In the genomic region with DNA sequence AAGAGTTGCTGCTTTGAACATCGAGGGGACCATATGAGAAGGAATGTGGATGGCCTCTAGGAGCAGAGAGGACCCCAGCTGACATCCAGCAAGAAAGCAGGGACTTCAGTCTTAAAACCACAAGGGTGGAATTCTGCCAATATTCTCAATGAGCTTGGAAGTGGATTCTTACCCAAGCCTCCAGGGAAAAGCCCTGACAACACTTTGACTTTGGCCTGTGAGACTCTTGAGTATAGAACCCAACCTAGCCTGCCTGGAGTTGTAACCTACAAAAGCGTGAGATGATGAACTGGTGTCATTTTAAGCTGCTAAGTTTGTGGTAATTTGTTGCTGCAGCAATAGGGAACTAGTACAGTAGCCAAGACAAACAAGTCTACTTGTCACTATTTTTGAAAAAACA, we compare ENCODE assay signal across 21 cellular contexts.
DNase-seq lines count a peak whose midpoint lies in the region; ATAC-seq and TF ChIP-seq lines count a peak whose summit lies in the region.
"Had no signal": no experiment of that assay in that cellular context is flagged by ENCODE, and none has a peak within 500 bp of the region (broad histone marks: within the 10 kb centered on the region; RNA-seq: fewer than 3 reads in every experiment).

No MANE protein-coding gene starts in this region.

- H3K4me1 Mint-ChIP-seq in MCF 10A (ENCODE audit: insufficient read depth, unreplicated experiment), result no peaks in the 10 kb centered on the region
- H3K4me1 Mint-ChIP-seq: central memory CD8-positive, alpha-beta T cell had no signal

- no peak overlapping the region for H3K27ac ChIP-seq in breast epithelium
- H3K27ac ChIP-seq: skin epidermis had no signal

- H3K27me3 Mint-ChIP-seq in MCF 10A (ENCODE audit: insufficient read depth, unreplicated experiment), result no peaks in the 10 kb centered on the region
- H3K27me3 Mint-ChIP-seq: activated CD4-positive, alpha-beta T cell treated with anti-CD3 and anti-CD28 coated beads for 36 hours; central memory CD8-positive, alpha-beta T cell; type B pancreatic cell had no signal

- no peaks in the 10 kb centered on the region for H3K36me3 ChIP-seq in breast epithelium

- no peak overlapping the region for H3K4me3 Mint-ChIP-seq in MCF 10A (ENCODE audit: unreplicated experiment)
- H3K4me3 Mint-ChIP-seq: activated CD4-positive, alpha-beta T cell treated with anti-CD3 and anti-CD28 coated beads for 36 hours; central memory CD8-positive, alpha-beta T cell; endodermal cell; stimulated activated effector memory CD8-positive, alpha-beta T cell treated with anti-CD3 and anti-CD28 coated beads, Interleukin-12 subunit alpha, Interleukin-12 subunit beta, amount 100 ng/mL, for 72 hours; T-helper 2 cell treated with Interferon-gamma antibody and Interleukin-4, amounts not matched to agents 5 μg/mL and 100 μg/mL, for 36 hours; type B pancreatic cell had no signal

- DNase-seq in MCF 10A (ENCODE audit: unreplicated experiment) (peak; percentile 29), breast epithelium (ENCODE audit: low spot score in 2 of 2) (no peak), RPMI7951 (ENCODE audit: low read depth) (peak; percentile 73), fibroblast of pulmonary artery (ENCODE audit: low read depth) (peak; percentile 45), skeletal muscle cell (ENCODE audit: low read depth) (peak; percentile 54)
- no peak for DNase-seq in stimulated activated naive CD4-positive, alpha-beta T cell (lab: John Stamatoyannopoulos, UW)
- DNase-seq: 8988T; activated CD4-positive, alpha-beta T cell treated with anti-CD3 and anti-CD28 coated beads for 36 hours; activated naive CD4-positive, alpha-beta T cell treated with anti-CD3 and anti-CD28 coated beads, Interleukin-2, amount 50 U/mL, for 16 hours; endodermal cell; glutamatergic neuron; H7; NCI-H2081; SHP77 treated with DMSO at 0.1 percent for 48 hours had no signal

- ATAC-seq in GM21423 (IDR thresholded peaks at IDR 0.05; ENCODE audit: unreplicated experiment) (no peak), GM18505 (IDR thresholded peaks at IDR 0.05; ENCODE audit: unreplicated experiment) (no peak)
- ATAC-seq: activated CD4-positive, alpha-beta T cell treated with anti-CD3 and anti-CD28 coated beads for 36 hours; stimulated activated effector memory CD8-positive, alpha-beta T cell treated with anti-CD3 and anti-CD28 coated beads, Interleukin-12 subunit alpha, Interleukin-12 subunit beta, amount 100 ng/mL, for 72 hours had no signal

- POLR2A ChIA-PET in MCF 10A (lab: Yijun Ruan, JAX), result interaction anchor here (1.3 kb wide), 1 partner anchor 13 kb away, joined by 4 read pairs; no protein-coding TSS in a partner anchor

- H3K27ac Mint-ChIP-seq in MCF 10A (ENCODE audit: low read depth, unreplicated experiment), result no peak overlapping the region
- H3K27ac Mint-ChIP-seq: activated CD4-positive, alpha-beta T cell treated with anti-CD3 and anti-CD28 coated beads for 36 hours; endodermal cell; stimulated activated effector memory CD8-positive, alpha-beta T cell treated with anti-CD3 and anti-CD28 coated beads, Interleukin-12 subunit alpha, Interleukin-12 subunit beta, amount 100 ng/mL, for 72 hours; T-helper 2 cell treated with Interferon-gamma antibody and Interleukin-4, amounts not matched to agents 5 μg/mL and 100 μg/mL, for 36 hours; type B pancreatic cell had no signal

- intact Hi-C loops in MCF 10A (cut with micrococcal nuclease) (no loop called here), breast epithelium (cut with DNase I; ENCODE audit: low total_unique reads) (no loop called here)

- H3K9me3 ChIP-seq in breast epithelium, result peaks cover 5 to 9% of the 10 kb centered on the region in 2 donors

- CTCF ChIA-PET in MCF 10A (lab: Yijun Ruan, JAX), result interaction anchor here (1.1 to 1.2 kb wide), 2 partner anchors 82 to 159 kb away, joined by 3 read pairs; no protein-coding TSS in a partner anchor

- no peaks in the 10 kb centered on the region for H3K36me3 Mint-ChIP-seq in MCF 10A (ENCODE audit: insufficient read depth, unreplicated experiment)
- H3K36me3 Mint-ChIP-seq: stimulated activated effector memory CD8-positive, alpha-beta T cell treated with anti-CD3 and anti-CD28 coated beads, Interleukin-12 subunit alpha, Interleukin-12 subunit beta, amount 100 ng/mL, for 72 hours had no signal

- TF ChIP-seq CTCF in MCF 10A (IDR thresholded peaks at IDR 0.05; ENCODE audit: unreplicated experiment), result no peak
- no peak for TF ChIP-seq CTCF in breast epithelium (IDR thresholded peaks at IDR 0.05)
- no peak for TF ChIP-seq CTCF in fibroblast of pulmonary artery (IDR thresholded peaks at IDR 0.05; ENCODE audit: low read length, missing control alignments)

- no peaks in the 10 kb centered on the region for H3K4me1 ChIP-seq in breast epithelium

- H3K9me3 Mint-ChIP-seq in MCF 10A (ENCODE audit: unreplicated experiment), result no peaks in the 10 kb centered on the region
- H3K9me3 Mint-ChIP-seq: endodermal cell; stimulated activated effector memory CD8-positive, alpha-beta T cell treated with anti-CD3 and anti-CD28 coated beads, Interleukin-12 subunit alpha, Interleukin-12 subunit beta, amount 100 ng/mL, for 72 hours had no signal

- no TSS peak for BruUV-seq in MCF 10A (replicated peaks; lab: Mats Ljungman, UMichigan)

- H3K4me3 ChIP-seq in breast epithelium (no peak overlapping the region), fibroblast of pulmonary artery (replicated peaks; ENCODE audit: low read depth, low read length) (no peak overlapping the region), skeletal muscle cell (ENCODE audit: low read depth, low read length) (no peak overlapping the region)
- H3K4me3 ChIP-seq: skin epidermis had no signal

- TF ChIP-seq POLR2A in breast epithelium (IDR thresholded peaks at IDR 0.05) (no peak), GM18505 (IDR thresholded peaks at IDR 0.05; ENCODE audit: borderline replicate concordance, extremely low read depth, insufficient read depth, insufficient read length) (no peak)

- no peaks in the 10 kb centered on the region for H3K27me3 ChIP-seq in breast epithelium

Comparison
In these comparisons a context has a peak if more than half of its experiments do, and no peak if none do; other contexts are left out.
1. DNase-seq: peak in MCF 10A (single experiment), RPMI7951 (single experiment), fibroblast of pulmonary artery (single experiment) and skeletal muscle cell (single experiment); none in breast epithelium (0 of 2) and stimulated activated naive CD4-positive, alpha-beta T cell (0 of 6).